In the genomic region with DNA sequence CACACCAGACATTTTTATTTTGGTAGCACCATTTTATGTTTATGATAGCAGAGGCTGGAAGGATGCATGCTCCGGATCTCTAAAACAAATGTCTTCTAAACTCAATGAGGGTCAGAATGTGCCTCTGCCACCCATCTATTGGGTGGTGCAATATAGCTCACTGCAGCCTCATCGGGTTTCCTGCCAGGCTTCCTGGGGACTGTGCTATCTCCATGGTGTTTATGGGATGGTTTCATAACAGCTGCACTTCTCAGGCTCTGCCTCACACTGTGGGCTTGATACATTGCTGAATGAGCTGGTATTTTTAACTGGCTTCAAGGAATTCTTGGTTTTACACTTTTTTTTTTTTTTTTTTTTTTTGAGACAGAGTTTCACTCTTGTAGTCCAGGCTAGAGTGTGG, we compare ENCODE assay signal across 16 cellular contexts.
DNase-seq lines count a peak whose midpoint lies in the region; ATAC-seq and TF ChIP-seq lines count a peak whose summit lies in the region.
"Had no signal": no experiment of that assay in that cellular context is flagged by ENCODE, and none has a peak within 500 bp of the region (broad histone marks: within the 10 kb centered on the region; RNA-seq: fewer than 3 reads in every experiment).

No MANE protein-coding gene starts in this region.

- no peaks in the 10 kb centered on the region for H3K9me3 ChIP-seq in A673 (ENCODE audit: low read depth, low read length, poor library complexity, severe bottlenecking)
- H3K9me3 ChIP-seq in mesenchymal stem cell (ENCODE audit: control insufficient read depth, low read length): no peaks in the 10 kb centered on the region
- no peaks in the 10 kb centered on the region for H3K9me3 ChIP-seq in WERI-Rb-1 (ENCODE audit: severe bottlenecking)
- H3K9me3 ChIP-seq: neutrophil had no signal

- no peak overlapping the region for H4K8ac ChIP-seq in mesenchymal stem cell (ENCODE audit: low read length)

- H2BK5ac ChIP-seq in mesenchymal stem cell (ENCODE audit: low read depth, low read length, poor library complexity, severe bottlenecking): no peak overlapping the region

- H3K79me1 ChIP-seq in mesenchymal stem cell (replicated peaks; ENCODE audit: low read length, poor library complexity, severe bottlenecking): no peaks in the 10 kb centered on the region

- no peak overlapping the region for H2AFZ ChIP-seq in mesenchymal stem cell (ENCODE audit: low read depth, low read length)

- WGBS in mesenchymal stem cell: 40% methylated on average over 2 of the region's 2 CpGs

- no peak overlapping the region for H2BK120ac ChIP-seq in mesenchymal stem cell (ENCODE audit: low read depth, low read length)

- no peak overlapping the region for H4K91ac ChIP-seq in mesenchymal stem cell (ENCODE audit: low read length)

- H2BK12ac ChIP-seq in mesenchymal stem cell (ENCODE audit: low read length in 2 of 2): no peak overlapping the region

- intact Hi-C loops in A673 (cut with micrococcal nuclease; ENCODE audit: unreplicated experiment): no loop called here

- H3K14ac ChIP-seq in mesenchymal stem cell (ENCODE audit: low read length in 2 of 2): no peak overlapping the region

- H3K27me3 ChIP-seq in A673 (replicated peaks; ENCODE audit: insufficient read depth, low read depth, low read length, poor library complexity) (no peaks in the 10 kb centered on the region), mesenchymal stem cell (ENCODE audit: control insufficient read depth in 1 of 2, insufficient read depth in 1 of 2, low read length in 2 of 2) (peaks cover 0 to 29% of the 10 kb centered on the region in 2 experiments), WERI-Rb-1 (ENCODE audit: insufficient read depth, low read depth, severe bottlenecking) (no peaks in the 10 kb centered on the region)
- H3K27me3 ChIP-seq: neutrophil had no signal

- H3K23ac ChIP-seq in mesenchymal stem cell (ENCODE audit: low read length in 2 of 2): no peak overlapping the region

- no peak overlapping the region for H3K9ac ChIP-seq in mesenchymal stem cell (ENCODE audit: low read length)

- no TSS peak for BruUV-seq in A673 (replicated peaks; lab: Mats Ljungman, UMichigan)

- no peak overlapping the region for H3K4me3 ChIP-seq in A673 (ENCODE audit: low read depth, low read length, poor library complexity, severe bottlenecking)
- H3K4me3 ChIP-seq in cardiac fibroblast (replicated peaks in 1 of 2; ENCODE audit: low read depth in 2 of 2, low read length in 2 of 2): no peak overlapping the region
- no peak overlapping the region for H3K4me3 ChIP-seq in mesenchymal stem cell (ENCODE audit: insufficient read depth in 1 of 2, low read depth in 1 of 2, low read length in 2 of 2)
- H3K4me3 ChIP-seq in WERI-Rb-1 (ENCODE audit: low read depth, low read length): no peak overlapping the region

- DNase-seq in A673 (ENCODE audit: low spot score): peak; percentile 24
- DNase-seq in H4 (ENCODE audit: low spot score): peak; percentile 53
- peak; percentile 8 to 44 for DNase-seq in cardiac fibroblast (ENCODE audit: low read depth in 2 of 2)
- DNase-seq in mesenchymal stem cell: peak; percentile 21
- DNase-seq in WERI-Rb-1: no peak
- DNase-seq: activated CD4-positive, alpha-beta T cell treated with anti-CD3 and anti-CD28 coated beads, Interleukin-2, amount 50 U/mL, for 48 hours; amniotic stem cell; DMS 273 treated with DMSO at 0.1 percent for 48 hours; erythroblast; H9; NCI-H2107; stimulated activated naive CD8-positive, alpha-beta T cell treated with anti-CD3 and anti-CD28 coated beads, Interleukin-15, Interleukin-2, amounts not matched to agents 100 U/mL and 50 U/mL, for 24 hours had no signal

- H3K4me1 ChIP-seq in A673 (ENCODE audit: insufficient read depth, low read length, poor library complexity, severe bottlenecking) (no peaks in the 10 kb centered on the region), mesenchymal stem cell (ENCODE audit: control insufficient read depth, insufficient read depth, low read depth, low read length) (peaks cover 2% of the 10 kb centered on the region)

- H3K27ac ChIP-seq in A673 (ENCODE audit: low read depth, low read length, poor library complexity, severe bottlenecking): no peak overlapping the region
- no peak overlapping the region for H3K27ac ChIP-seq in mesenchymal stem cell (ENCODE audit: low read length, poor library complexity, severe bottlenecking)
- no peak overlapping the region for H3K27ac ChIP-seq in WERI-Rb-1
- H3K27ac ChIP-seq: neutrophil had no signal

- H3K4ac ChIP-seq in mesenchymal stem cell (ENCODE audit: low read depth in 1 of 2, low read length in 2 of 2): no peak overlapping the region

- CTCF ChIA-PET in A673 (lab: Charles Lee): no interaction called here

- no peak overlapping the region for H3K4me2 ChIP-seq in mesenchymal stem cell (ENCODE audit: low read length, poor library complexity, severe bottlenecking)

- TF ChIP-seq CTCF in A673 (conservative IDR thresholded peaks at IDR 0.05; ENCODE audit: low read depth, low read length): no peak
- no peak for TF ChIP-seq CTCF in cardiac fibroblast (IDR thresholded peaks at IDR 0.05; ENCODE audit: low read depth, low read length)
- TF ChIP-seq CTCF in WERI-Rb-1 (IDR thresholded peaks at IDR 0.05; ENCODE audit: low read depth, low read length): no peak

- H2AK5ac ChIP-seq in mesenchymal stem cell (ENCODE audit: low read length, severe bottlenecking): no peak overlapping the region

- H3K36me3 ChIP-seq in A673 (ENCODE audit: insufficient read depth, low read length, poor library complexity, severe bottlenecking) (no peaks in the 10 kb centered on the region), mesenchymal stem cell (ENCODE audit: control insufficient read depth in 1 of 2, insufficient read depth in 2 of 2, low read depth in 1 of 2, low read length in 2 of 2) (no peaks in the 10 kb centered on the region), WERI-Rb-1 (no peaks in the 10 kb centered on the region)
- H3K36me3 ChIP-seq: neutrophil had no signal

- ATAC-seq in GM21381 (IDR thresholded peaks at IDR 0.05; ENCODE audit: unreplicated experiment) (no peak), HG03460 (IDR thresholded peaks at IDR 0.05; ENCODE audit: unreplicated experiment) (no peak), HG03442 (IDR thresholded peaks at IDR 0.05; ENCODE audit: unreplicated experiment) (no peak)
- ATAC-seq: stimulated activated naive CD8-positive, alpha-beta T cell treated with anti-CD3 and anti-CD28 coated beads, Interleukin-15, Interleukin-2, amounts not matched to agents 100 U/mL and 50 U/mL, for 24 hours had no signal

- H3K18ac ChIP-seq in mesenchymal stem cell (ENCODE audit: low read depth in 1 of 2, low read length in 2 of 2): no peak overlapping the region

- no peak overlapping the region for H2BK15ac ChIP-seq in mesenchymal stem cell (ENCODE audit: low read depth, poor library complexity, severe bottlenecking)

- POLR2A ChIA-PET in A673 (lab: Charles Lee; ENCODE audit: low non-redundant PET): no interaction called here
